Comparison of ENCODE assay signal across 8 cellular contexts in genomic region chr10:130541090-130541489, GRCh38.
"Had no signal": no experiment of that assay in that cellular context is flagged by ENCODE, and none has a peak within 500 bp of the region (broad histone marks: within the 10 kb centered on the region; RNA-seq: fewer than 3 reads in every experiment).

No MANE protein-coding gene starts in this region.

- FAIRE-seq: G401.6, GM12878, GM12891, GM12892, GM18507, GM19239 had no signal

- ATAC-seq: GM12878 had no signal

- H3K4me3 ChIP-seq: GM12878 had no signal

- DNase-seq: GDM1, GF-D8 had no signal
